In the genomic region with DNA sequence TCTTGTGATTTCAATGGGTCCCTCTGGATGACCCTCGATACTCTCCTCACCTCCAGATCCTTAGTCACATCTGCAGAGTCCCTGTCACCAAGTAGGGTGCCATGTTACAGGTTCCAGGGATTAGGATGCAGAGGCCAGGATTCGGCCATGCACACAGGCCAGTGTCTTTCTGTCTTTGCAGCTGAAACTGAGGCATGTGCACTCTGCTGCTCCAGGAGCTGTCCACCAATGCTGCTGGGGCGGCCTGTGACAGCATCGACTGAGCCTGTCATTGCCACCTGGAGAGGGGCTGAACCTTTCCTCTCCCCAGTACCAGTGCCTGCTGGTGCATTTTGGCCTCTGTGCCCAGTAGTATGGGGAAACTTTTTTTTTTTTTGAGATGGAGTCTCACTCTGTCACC, we compare ENCODE assay signal across 1 cellular context.
TF ChIP-seq lines count a peak whose summit lies in the region.

No MANE protein-coding gene starts in this region.

TF ChIP-seq in HEK293, 187 proteins besides CTCF, POLR2A, EP300 and RAD21 (continued from another document):
- TF ChIP-seq, protein P1, sequence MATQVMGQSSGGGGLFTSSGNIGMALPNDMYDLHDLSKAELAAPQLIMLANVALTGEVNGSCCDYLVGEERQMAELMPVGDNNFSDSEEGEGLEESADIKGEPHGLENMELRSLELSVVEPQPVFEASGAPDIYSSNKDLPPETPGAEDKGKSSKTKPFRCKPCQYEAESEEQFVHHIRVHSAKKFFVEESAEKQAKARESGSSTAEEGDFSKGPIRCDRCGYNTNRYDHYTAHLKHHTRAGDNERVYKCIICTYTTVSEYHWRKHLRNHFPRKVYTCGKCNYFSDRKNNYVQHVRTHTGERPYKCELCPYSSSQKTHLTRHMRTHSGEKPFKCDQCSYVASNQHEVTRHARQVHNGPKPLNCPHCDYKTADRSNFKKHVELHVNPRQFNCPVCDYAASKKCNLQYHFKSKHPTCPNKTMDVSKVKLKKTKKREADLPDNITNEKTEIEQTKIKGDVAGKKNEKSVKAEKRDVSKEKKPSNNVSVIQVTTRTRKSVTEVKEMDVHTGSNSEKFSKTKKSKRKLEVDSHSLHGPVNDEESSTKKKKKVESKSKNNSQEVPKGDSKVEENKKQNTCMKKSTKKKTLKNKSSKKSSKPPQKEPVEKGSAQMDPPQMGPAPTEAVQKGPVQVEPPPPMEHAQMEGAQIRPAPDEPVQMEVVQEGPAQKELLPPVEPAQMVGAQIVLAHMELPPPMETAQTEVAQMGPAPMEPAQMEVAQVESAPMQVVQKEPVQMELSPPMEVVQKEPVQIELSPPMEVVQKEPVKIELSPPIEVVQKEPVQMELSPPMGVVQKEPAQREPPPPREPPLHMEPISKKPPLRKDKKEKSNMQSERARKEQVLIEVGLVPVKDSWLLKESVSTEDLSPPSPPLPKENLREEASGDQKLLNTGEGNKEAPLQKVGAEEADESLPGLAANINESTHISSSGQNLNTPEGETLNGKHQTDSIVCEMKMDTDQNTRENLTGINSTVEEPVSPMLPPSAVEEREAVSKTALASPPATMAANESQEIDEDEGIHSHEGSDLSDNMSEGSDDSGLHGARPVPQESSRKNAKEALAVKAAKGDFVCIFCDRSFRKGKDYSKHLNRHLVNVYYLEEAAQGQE (tag by site-specific recombination; IDR thresholded peaks at IDR 0.05): 0 out of 2 replicates have a peak, but pooled peaks have one; percentile 24
